ENCODE assay signal across 8 cellular contexts in the genomic region with DNA sequence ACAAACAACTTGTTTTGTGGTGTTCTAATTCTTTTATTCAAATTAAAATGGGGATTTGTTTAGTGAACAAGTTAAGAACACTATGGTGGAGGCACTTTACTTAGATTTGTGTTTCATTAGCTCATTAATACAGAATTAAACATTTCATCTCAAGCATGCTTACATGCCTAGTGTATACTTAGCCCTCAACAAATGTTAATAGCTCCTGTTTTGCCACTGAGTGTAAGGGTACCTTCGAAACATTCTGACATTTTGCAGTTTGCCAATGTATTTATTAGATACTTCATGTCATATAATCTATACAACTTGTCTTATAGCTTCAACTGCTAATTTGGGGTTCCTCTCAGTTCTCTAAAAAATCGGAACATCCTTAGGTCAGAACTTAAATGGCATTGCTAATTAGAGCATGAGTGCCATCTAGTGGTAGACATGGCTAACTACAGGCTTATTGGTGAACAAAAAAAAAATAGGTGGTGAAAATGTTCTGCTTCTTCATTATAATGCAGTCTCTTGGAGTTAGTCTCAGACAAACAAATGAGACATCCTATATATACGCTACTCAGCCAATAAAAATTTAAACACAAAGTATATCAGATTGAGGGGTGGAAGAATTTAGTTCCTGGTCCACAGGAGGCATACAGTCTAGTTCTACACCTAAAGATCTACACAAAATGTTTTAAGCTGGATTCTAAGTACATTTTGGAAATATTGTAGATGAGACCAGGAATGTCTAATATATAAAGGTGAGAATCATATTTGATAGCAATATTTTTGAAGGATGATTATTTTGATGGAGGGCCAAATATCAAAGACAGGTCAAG. TPM values are rescaled to one million over a fixed set of nuclear protein-coding genes. Genes with fewer than 3 reads are reported as not detected.
A peak's percentile ranks its signal among the peaks of the same experiment; 100 is the strongest.
DNase-seq lines count a peak whose midpoint lies in the region; ATAC-seq and TF ChIP-seq lines count a peak whose summit lies in the region.

No MANE protein-coding gene starts in this region.

- H3K27me3 ChIP-seq in A673 (replicated peaks; ENCODE audit: insufficient read depth, low read depth, low read length, poor library complexity) (no peaks in the 10 kb centered on the region), right lobe of liver (peaks cover 0 to 5% of the 10 kb centered on the region in 2 donors)

- BruUV-seq in A673 (replicated peaks; lab: Mats Ljungman, UMichigan) (no TSS peak), MCF 10A (replicated peaks; lab: Mats Ljungman, UMichigan) (no TSS peak)

- TF ChIP-seq CTCF in A673 (conservative IDR thresholded peaks at IDR 0.05; ENCODE audit: low read depth, low read length) = peak; percentile 95
- TF ChIP-seq CTCF in GM12873 (IDR thresholded peaks at IDR 0.05; ENCODE audit: insufficient read depth, low read depth, low read length, missing control alignments) = peak; percentile 79
- peak; percentile 72 for TF ChIP-seq CTCF in MCF 10A (IDR thresholded peaks at IDR 0.05; ENCODE audit: unreplicated experiment)
- peak; percentile 70 to 93 (median 90) for TF ChIP-seq CTCF in right lobe of liver (IDR thresholded peaks at IDR 0.05)

- no peak overlapping the region for H3K4me3 Mint-ChIP-seq in MCF 10A (ENCODE audit: unreplicated experiment)

- peaks cover 7% of the 10 kb centered on the region for H3K4me1 ChIP-seq in A673 (ENCODE audit: insufficient read depth, low read length, poor library complexity, severe bottlenecking)
- H3K4me1 ChIP-seq in right lobe of liver = peaks cover 0 to 6% (median 0%) of the 10 kb centered on the region in 4 donors

- no peak overlapping the region for H3K27ac ChIP-seq in A673 (ENCODE audit: low read depth, low read length, poor library complexity, severe bottlenecking)
- H3K27ac ChIP-seq in right lobe of liver = no peak overlapping the region

- H3K27ac Mint-ChIP-seq in MCF 10A (ENCODE audit: low read depth, unreplicated experiment) = no peak overlapping the region

- no peaks in the 10 kb centered on the region for H3K36me3 ChIP-seq in A673 (ENCODE audit: insufficient read depth, low read length, poor library complexity, severe bottlenecking)
- H3K36me3 ChIP-seq in right lobe of liver = no peaks in the 10 kb centered on the region

- no peak for TF ChIP-seq POLR2A in right lobe of liver (IDR thresholded peaks at IDR 0.05)

- H3K9me3 ChIP-seq in A673 (ENCODE audit: low read depth, low read length, poor library complexity, severe bottlenecking) (no peaks in the 10 kb centered on the region), right lobe of liver (no peaks in the 10 kb centered on the region)

- no peaks in the 10 kb centered on the region for H3K9me3 Mint-ChIP-seq in MCF 10A (ENCODE audit: unreplicated experiment)

- H3K4me3 ChIP-seq in A673 (ENCODE audit: low read depth, low read length, poor library complexity, severe bottlenecking) = no peak overlapping the region
- no peak overlapping the region for H3K4me3 ChIP-seq in right lobe of liver

- intact Hi-C loops in A673 (cut with micrococcal nuclease; ENCODE audit: unreplicated experiment) (loop anchor here (5.0 to 10.0 kb wide), 5 partner anchors 1561 to 1921 kb away; no protein-coding TSS in a partner anchor), MCF 10A (cut with micrococcal nuclease) (loop anchor here (5.0 to 10.0 kb wide), 3 partner anchors 559 to 1561 kb away; no protein-coding TSS in a partner anchor), right lobe of liver (cut with DNase I) (no loop called here)

- DNase-seq in A673 (ENCODE audit: low spot score) (peak; percentile 69), NCI-H345 treated with DMSO at 0.1 percent for 48 hours (lab: John Stamatoyannopoulos, UW; ENCODE audit: unreplicated experiment) (peak; percentile 57), MCF 10A (ENCODE audit: unreplicated experiment) (peak; percentile 49), right lobe of liver (no peak), NCI-H2227 treated with DMSO at 0.1 percent for 48 hours (lab: John Stamatoyannopoulos, UW) (no peak)

- no peaks in the 10 kb centered on the region for H3K36me3 Mint-ChIP-seq in MCF 10A (ENCODE audit: insufficient read depth, unreplicated experiment)

- H3K27me3 Mint-ChIP-seq in MCF 10A (ENCODE audit: insufficient read depth, unreplicated experiment) = peaks cover 59% of the 10 kb centered on the region

- H3K4me1 Mint-ChIP-seq in MCF 10A (ENCODE audit: insufficient read depth, unreplicated experiment) = peaks cover 5% of the 10 kb centered on the region

- WGBS in right lobe of liver (ENCODE audit: insufficient coverage, low coverage, low lambda C conversion rate, missing lambda C conversion rate) = 10% methylated on average over 3 of the region's 3 CpGs

- ATAC-seq in HG02973 (IDR thresholded peaks at IDR 0.05; ENCODE audit: unreplicated experiment) = peak; percentile 58
- ATAC-seq in right lobe of liver = peak; percentile 58 to 78 (median 70)
- ATAC-seq in esophagus mucosa = no peak

- POLR2A ChIA-PET in A673 (lab: Charles Lee; ENCODE audit: low non-redundant PET) (no interaction called here), MCF 10A (lab: Yijun Ruan, JAX) (interaction anchor here (0.7 kb wide), 1 partner anchor 1845 kb away, joined by 3 read pairs; no protein-coding TSS in a partner anchor)

- CTCF ChIA-PET in A673 (lab: Charles Lee) (no interaction called here), MCF 10A (lab: Yijun Ruan, JAX) (interaction anchor here (0.6 to 2.2 kb wide), 30 partner anchors 9 to 1874 kb away, joined by 3 to 10 read pairs (median 4); no protein-coding TSS in a partner anchor)

RNA-seq across cellular contexts. Expression of a gene that starts 4.9 kb away (rescaled TPM):
- total RNA-seq in A673 (2021) = 0.66 and 0.80 TPM in 2 replicates
- total RNA-seq in MCF 10A (2022) = not detected in 2 replicates
- under 1 TPM in 2 of 6 experiments, not detected in 4; 0.13 to 0.19 TPM for total RNA-seq in right lobe of liver
- total RNA-seq in esophagus mucosa = 0.04 TPM

Comparison
In these comparisons a context has a peak if more than half of its experiments do, and no peak if none do; other contexts are left out.
1. DNase-seq: peak in A673 (single experiment), NCI-H345 treated with DMSO at 0.1 percent for 48 hours (single experiment) and MCF 10A (single experiment); none in right lobe of liver (0 of 3) and NCI-H2227 treated with DMSO at 0.1 percent for 48 hours (single experiment).
2. intact Hi-C loops: an anchor here in A673 (5.0 to 10.0 kb wide) and MCF 10A (5.0 to 10.0 kb wide); none called in right lobe of liver.
3. Peak in every context shown above with its lines, with median percentiles within 50 percentile points of each other: CTCF ChIP-seq.